Comparison of ENCODE assay signal across 9 cellular contexts in genomic region chr18:14178304-14178684, GRCh38. TPM values are rescaled to one million over a fixed set of nuclear protein-coding genes. Genes with fewer than 3 reads are reported as not detected.
A peak's percentile ranks its signal among the peaks of the same experiment; 100 is the strongest.
DNase-seq lines count a peak whose midpoint lies in the region; ATAC-seq and TF ChIP-seq lines count a peak whose summit lies in the region.
"Not testable (repeated sequence)": the region's sequence is repeated elsewhere in the genome, so short reads cannot be mapped to it uniquely, and the experiment has no call there.
"Had no signal": no experiment of that assay in that cellular context is flagged by ENCODE, and none has a peak within 500 bp of the region (broad histone marks: within the 10 kb centered on the region; RNA-seq: fewer than 3 reads in every experiment).

No MANE protein-coding gene starts in this region.

- intact Hi-C loops in CD4-positive, alpha-beta T cell (cut with DNase I, micrococcal nuclease) = not testable (repeated sequence)
- intact Hi-C loops in OCI-LY7 (cut with micrococcal nuclease; ENCODE audit: unreplicated experiment) = loop anchor here (10.0 kb wide), 1 partner anchor 363 kb away; no protein-coding TSS in a partner anchor
- intact Hi-C loops in activated T-helper 2 cell treated with anti-CD3 and anti-CD28 coated beads, Interferon-gamma antibody, Interleukin-2, Interleukin-4, amounts not matched to agents 10 μg/mL and 5 μg/mL and 100 μg/mL, durations not matched to agents 14 hours and 24 hours and 36 hours (cut with micrococcal nuclease) = loop anchor here (5.0 kb wide), 1 partner anchor 239 kb away; no protein-coding TSS in a partner anchor

- H3K9me3 Mint-ChIP-seq in CD4-positive, alpha-beta T cell; activated CD4-positive, alpha-beta T cell treated with anti-CD3 and anti-CD28 coated beads, Interleukin-2, amount 10 ng/mL, durations not matched to agents 7 days and 5 days; activated T-helper 2 cell treated with anti-CD3 and anti-CD28 coated beads, Interferon-gamma antibody, Interleukin-2, Interleukin-4, amounts not matched to agents 10 μg/mL and 5 μg/mL and 100 μg/mL, durations not matched to agents 14 hours and 24 hours and 36 hours; central memory CD8-positive, alpha-beta T cell; naive thymus-derived CD8-positive, alpha-beta T cell: not testable (repeated sequence)
- peaks cover 40% of the 10 kb centered on the region for H3K9me3 Mint-ChIP-seq in GM23338

- not testable (repeated sequence) for TF ChIP-seq EP300 in suprapubic skin (IDR thresholded peaks at IDR 0.05)

- CTCF ChIA-PET in CD4-positive, alpha-beta T cell (lab: Charles Lee); OCI-LY7 (lab: Charles Lee; ENCODE audit: unreplicated experiment): not testable (repeated sequence)
- CTCF ChIA-PET in activated CD4-positive, alpha-beta T cell treated with anti-CD3 and anti-CD28 coated beads, Interleukin-2, amount 10 ng/mL, durations not matched to agents 7 days and 5 days (lab: Charles Lee) = interaction anchor here (0.8 to 1.5 kb wide), 2 partner anchors 12 to 216 kb away, joined by 3 read pairs; no protein-coding TSS in a partner anchor

- not testable (repeated sequence) for H3K27me3 ChIP-seq in CD4-positive, alpha-beta T cell (ENCODE audit: control insufficient read depth, insufficient read depth, low read length); GM23338 (ENCODE audit: insufficient read depth)
- peaks cover 12% of the 10 kb centered on the region for H3K27me3 ChIP-seq in suprapubic skin

- not testable (repeated sequence) for H2AFZ ChIP-seq in GM23338; OCI-LY7 (ENCODE audit: low read length)

- not testable (repeated sequence) for H3K4me2 ChIP-seq in GM23338
- H3K4me2 ChIP-seq in OCI-LY7 (ENCODE audit: low read length) = peak overlapping the region; percentile 52; the same call in 1 of the 2 replicates

- H3K9me3 ChIP-seq in CD4-positive, alpha-beta T cell (ENCODE audit: control insufficient read depth, low read length); OCI-LY7 (ENCODE audit: low read length); suprapubic skin: not testable (repeated sequence)

- H3K27ac Mint-ChIP-seq in CD4-positive, alpha-beta T cell; GM23338; activated CD4-positive, alpha-beta T cell treated with anti-CD3 and anti-CD28 coated beads, Interleukin-2, amount 10 ng/mL, durations not matched to agents 7 days and 5 days; activated T-helper 2 cell treated with anti-CD3 and anti-CD28 coated beads, Interferon-gamma antibody, Interleukin-2, Interleukin-4, amounts not matched to agents 10 μg/mL and 5 μg/mL and 100 μg/mL, durations not matched to agents 14 hours and 24 hours and 36 hours: not testable (repeated sequence)
- peak overlapping the region; percentile 91 for H3K27ac Mint-ChIP-seq in central memory CD8-positive, alpha-beta T cell (ENCODE audit: low read depth)
- H3K27ac Mint-ChIP-seq in naive thymus-derived CD8-positive, alpha-beta T cell = peak overlapping the region in 3 of 10 donors; percentile 81 to 94 (median 92)

- not testable (repeated sequence) for TF ChIP-seq CTCF in CD4-positive, alpha-beta T cell (IDR thresholded peaks at IDR 0.05); GM23338 (conservative IDR thresholded peaks at IDR 0.05; ENCODE audit: low read depth in 2 of 2); OCI-LY7 (conservative IDR thresholded peaks at IDR 0.05; ENCODE audit: low read length); suprapubic skin (IDR thresholded peaks at IDR 0.05)

- H3F3A ChIP-seq in GM23338 (replicated peaks; ENCODE audit: low read depth) = not testable (repeated sequence)

- H3K4me3 ChIP-seq in GM23338 = not testable (repeated sequence)
- H3K4me3 ChIP-seq in OCI-LY7 (ENCODE audit: low read depth, low read length, poor library complexity, severe bottlenecking) (peak overlapping the region; percentile 72), suprapubic skin (peak overlapping the region; percentile 52)

- not testable (repeated sequence) for H3K27me3 Mint-ChIP-seq in CD4-positive, alpha-beta T cell; GM23338 (ENCODE audit: insufficient read depth, low read depth, poor library complexity); activated CD4-positive, alpha-beta T cell treated with anti-CD3 and anti-CD28 coated beads, Interleukin-2, amount 10 ng/mL, durations not matched to agents 7 days and 5 days; activated T-helper 2 cell treated with anti-CD3 and anti-CD28 coated beads, Interferon-gamma antibody, Interleukin-2, Interleukin-4, amounts not matched to agents 10 μg/mL and 5 μg/mL and 100 μg/mL, durations not matched to agents 14 hours and 24 hours and 36 hours (ENCODE audit: low read depth); central memory CD8-positive, alpha-beta T cell; naive thymus-derived CD8-positive, alpha-beta T cell

- POLR2A ChIA-PET in CD4-positive, alpha-beta T cell (lab: Charles Lee) = interaction anchor here (1.0 kb wide), 1 partner anchor 12 kb away, joined by 3 read pairs; no protein-coding TSS in a partner anchor
- POLR2A ChIA-PET in OCI-LY7 (lab: Charles Lee); activated CD4-positive, alpha-beta T cell treated with anti-CD3 and anti-CD28 coated beads, Interleukin-2, amount 10 ng/mL, durations not matched to agents 7 days and 5 days (lab: Charles Lee); naive thymus-derived CD8-positive, alpha-beta T cell (lab: Charles Lee): not testable (repeated sequence)

- DNase-seq in CD4-positive, alpha-beta T cell; GM23338 (ENCODE audit: low spot score); OCI-LY7 (ENCODE audit: low spot score); activated CD4-positive, alpha-beta T cell treated with anti-CD3 and anti-CD28 coated beads, Interleukin-2, amount 10 ng/mL, durations not matched to agents 7 days and 5 days; activated T-helper 2 cell treated with anti-CD3 and anti-CD28 coated beads, Interferon-gamma antibody, Interleukin-2, Interleukin-4, amounts not matched to agents 10 μg/mL and 5 μg/mL and 100 μg/mL, durations not matched to agents 14 hours and 24 hours and 36 hours (ENCODE audit: low spot score); central memory CD8-positive, alpha-beta T cell (ENCODE audit: low spot score in 2 of 2); naive thymus-derived CD8-positive, alpha-beta T cell; suprapubic skin (ENCODE audit: low spot score in 2 of 2): not testable (repeated sequence)

- H3K4me1 Mint-ChIP-seq in CD4-positive, alpha-beta T cell (ENCODE audit: low read depth) = peaks cover 14% of the 10 kb centered on the region
- not testable (repeated sequence) for H3K4me1 Mint-ChIP-seq in GM23338; activated CD4-positive, alpha-beta T cell treated with anti-CD3 and anti-CD28 coated beads, Interleukin-2, amount 10 ng/mL, durations not matched to agents 7 days and 5 days; activated T-helper 2 cell treated with anti-CD3 and anti-CD28 coated beads, Interferon-gamma antibody, Interleukin-2, Interleukin-4, amounts not matched to agents 10 μg/mL and 5 μg/mL and 100 μg/mL, durations not matched to agents 14 hours and 24 hours and 36 hours (ENCODE audit: low read depth); central memory CD8-positive, alpha-beta T cell; naive thymus-derived CD8-positive, alpha-beta T cell

- H4K20me1 ChIP-seq in GM23338 (replicated peaks; ENCODE audit: insufficient read depth); OCI-LY7 (ENCODE audit: insufficient read depth, low read length): not testable (repeated sequence)

- not testable (repeated sequence) for H3K36me3 Mint-ChIP-seq in CD4-positive, alpha-beta T cell (ENCODE audit: low read depth); GM23338 (ENCODE audit: low read depth); activated CD4-positive, alpha-beta T cell treated with anti-CD3 and anti-CD28 coated beads, Interleukin-2, amount 10 ng/mL, durations not matched to agents 7 days and 5 days (ENCODE audit: low read depth); activated T-helper 2 cell treated with anti-CD3 and anti-CD28 coated beads, Interferon-gamma antibody, Interleukin-2, Interleukin-4, amounts not matched to agents 10 μg/mL and 5 μg/mL and 100 μg/mL, durations not matched to agents 14 hours and 24 hours and 36 hours (ENCODE audit: low read depth); central memory CD8-positive, alpha-beta T cell (ENCODE audit: insufficient read depth); naive thymus-derived CD8-positive, alpha-beta T cell

- ATAC-seq in CD4-positive, alpha-beta T cell (ENCODE audit: poor library complexity); GM23338; central memory CD8-positive, alpha-beta T cell (replicated peaks; ENCODE audit: extremely low read depth, poor library complexity, severe bottlenecking); naive thymus-derived CD8-positive, alpha-beta T cell: not testable (repeated sequence)

- H3K27ac ChIP-seq in CD4-positive, alpha-beta T cell (ENCODE audit: low read depth, low read length); GM23338 (ENCODE audit: low read depth); OCI-LY7 (ENCODE audit: low read depth, low read length, poor library complexity, severe bottlenecking); suprapubic skin: not testable (repeated sequence)

- not testable (repeated sequence) for H3K9me2 ChIP-seq in GM23338 (ENCODE audit: insufficient read depth); OCI-LY7 (ENCODE audit: insufficient read depth, low read length)

- not testable (repeated sequence) for H3K79me2 ChIP-seq in GM23338 (replicated peaks; ENCODE audit: insufficient read depth); OCI-LY7 (ENCODE audit: insufficient read depth, low read depth, low read length)

- H3K4me1 ChIP-seq in GM23338 (ENCODE audit: insufficient read depth); OCI-LY7 (ENCODE audit: insufficient read depth, low read length, poor library complexity, severe bottlenecking): not testable (repeated sequence)
- H3K4me1 ChIP-seq in suprapubic skin = peaks cover 10% of the 10 kb centered on the region

- not testable (repeated sequence) for BruUV-seq in OCI-LY7 (replicated peaks; lab: Mats Ljungman, UMichigan)

- peak overlapping the region; percentile 96 for H3K4me3 Mint-ChIP-seq in CD4-positive, alpha-beta T cell
- H3K4me3 Mint-ChIP-seq in GM23338 = peak overlapping the region; percentile 72; the same call in 2 of the 3 replicates
- H3K4me3 Mint-ChIP-seq in activated CD4-positive, alpha-beta T cell treated with anti-CD3 and anti-CD28 coated beads, Interleukin-2, amount 10 ng/mL, durations not matched to agents 7 days and 5 days = peak overlapping the region; percentile 80
- peak overlapping the region; percentile 85 for H3K4me3 Mint-ChIP-seq in activated T-helper 2 cell treated with anti-CD3 and anti-CD28 coated beads, Interferon-gamma antibody, Interleukin-2, Interleukin-4, amounts not matched to agents 10 μg/mL and 5 μg/mL and 100 μg/mL, durations not matched to agents 14 hours and 24 hours and 36 hours (ENCODE audit: low read depth)
- peak overlapping the region; percentile 95 for H3K4me3 Mint-ChIP-seq in central memory CD8-positive, alpha-beta T cell
- peak overlapping the region in 9 of 10 donors; percentile 83 to 96 (median 90) for H3K4me3 Mint-ChIP-seq in naive thymus-derived CD8-positive, alpha-beta T cell

- WGBS in suprapubic skin = 90% methylated on average over 18 of the region's 23 CpGs

- not testable (repeated sequence) for TF ChIP-seq POLR2A in suprapubic skin (IDR thresholded peaks at IDR 0.05)

- H3K36me3 ChIP-seq in GM23338 (ENCODE audit: insufficient read depth); OCI-LY7 (ENCODE audit: insufficient read depth, low read length); suprapubic skin: not testable (repeated sequence)

RNA-seq across cellular contexts. Expression of gene ZNF519, which starts 46.1 kb away (rescaled TPM):
- 10 to 100 TPM in 1 of 2 experiments, 1 to 10 TPM in 1; 8.3 to 10.4 TPM for total RNA-seq in CD4-positive, alpha-beta T cell
- total RNA-seq in GM23338 (2014; rRNA removed; shearing (Covaris generic)) = 54.6 and 59.6 TPM in 2 replicates
- polyA plus RNA-seq in GM23338 (2016; fragmentation: Nextera tagmentation; extraction: Ambion mirVana) = 22.8 and 29.4 TPM in 2 replicates
- total RNA-seq in OCI-LY7 (2014; rRNA removed; shearing (Covaris generic)) = 47.0 and 57.6 TPM in 2 replicates
- total RNA-seq in OCI-LY7 (2022) (52.7 and 64.4 TPM in 2 replicates), suprapubic skin (1 to 10 TPM; 1.7 to 5.8 (median 3.7) TPM)
- total RNA-seq in activated CD4-positive, alpha-beta T cell treated with anti-CD3 and anti-CD28 coated beads, Interleukin-2, amount 10 ng/mL, durations not matched to agents 7 days and 5 days = 10 to 100 TPM; 14.4 to 16.1 TPM
- 21.3 and 24.2 TPM in 2 replicates for total RNA-seq in activated T-helper 2 cell treated with anti-CD3 and anti-CD28 coated beads, Interferon-gamma antibody, Interleukin-2, Interleukin-4, amounts not matched to agents 10 μg/mL and 5 μg/mL and 100 μg/mL, durations not matched to agents 14 hours and 24 hours and 36 hours
- total RNA-seq in naive thymus-derived CD8-positive, alpha-beta T cell = 10 to 100 TPM; 10.7 to 11.8 TPM
- polyA plus RNA-seq in naive thymus-derived CD8-positive, alpha-beta T cell = 1 to 10 TPM; 3.7 to 7.0 (median 4.2) TPM
- total RNA-seq: ascending aorta had no signal
